23 cellular contexts compared by ENCODE assay signal in genomic region chr2:197871780-197872456, GRCh38.
DNase-seq lines count a peak whose midpoint lies in the region; ATAC-seq and TF ChIP-seq lines count a peak whose summit lies in the region.
"Had no signal": no experiment of that assay in that cellular context is flagged by ENCODE, and none has a peak within 500 bp of the region (broad histone marks: within the 10 kb centered on the region; RNA-seq: fewer than 3 reads in every experiment).

No MANE protein-coding gene starts in this region.

- no peak overlapping the region for H3K4me3 ChIP-seq in CD4-positive, alpha-beta memory T cell (ENCODE audit: low read length in 2 of 2)
- no peak overlapping the region for H3K4me3 ChIP-seq in left lung
- H3K4me3 ChIP-seq: GM23338, hepatocyte, SJSA1 had no signal

- no peaks in the 10 kb centered on the region for H3K27me3 ChIP-seq in CD4-positive, alpha-beta memory T cell (ENCODE audit: insufficient read depth, low read length)
- H3K27me3 ChIP-seq in left lung: no peaks in the 10 kb centered on the region
- H3K27me3 ChIP-seq: hepatocyte, SJSA1 had no signal

- no peak overlapping the region for H3K27ac ChIP-seq in CD4-positive, alpha-beta memory T cell (ENCODE audit: low read depth, low read length)
- no peak overlapping the region for H3K27ac ChIP-seq in left lung
- H3K27ac ChIP-seq: hepatocyte, parathyroid adenoma, SJSA1 had no signal

- H3K27me3 Mint-ChIP-seq in CD4-positive, alpha-beta memory T cell: no peaks in the 10 kb centered on the region
- H3K27me3 Mint-ChIP-seq: activated B cell treated with CpG ODN at 0.5 μM for 24 hours; activated CD4-positive, alpha-beta memory T cell treated with anti-CD3 and anti-CD28 coated beads, Interleukin-2, amount 10 ng/mL, durations not matched to agents 7 days and 5 days; activated naive CD4-positive, alpha-beta T cell treated with anti-CD3 and anti-CD28 coated beads, Interleukin-2, amount 10 ng/mL, durations not matched to agents 7 days and 5 days; naive thymus-derived CD8-positive, alpha-beta T cell; stimulated activated naive CD8-positive, alpha-beta T cell treated with anti-CD3 and anti-CD28 coated beads, Interleukin-15, amount 100 ng/mL, for 72 hours had no signal

- CTCF ChIA-PET in CD4-positive, alpha-beta memory T cell (lab: Charles Lee; ENCODE audit: partially characterized antibody): interaction anchor here (0.8 to 1.9 kb wide), 4 partner anchors 14 to 256 kb away, joined by 3 to 5 read pairs (median 3); no protein-coding TSS in a partner anchor

- no peaks in the 10 kb centered on the region for H3K36me3 ChIP-seq in CD4-positive, alpha-beta memory T cell (ENCODE audit: insufficient read depth, low read length)
- no peaks in the 10 kb centered on the region for H3K36me3 ChIP-seq in left lung
- H3K36me3 ChIP-seq: SJSA1 had no signal

- intact Hi-C loops in CD4-positive, alpha-beta memory T cell (cut with micrococcal nuclease): loop anchor here (1.0 to 5.0 kb wide), 2 partner anchors 17 to 60 kb away; no protein-coding TSS in a partner anchor
- intact Hi-C loops in left lung (cut with DNase I): no loop called here

- peaks cover 42 to 58% (median 52%) of the 10 kb centered on the region in 4 donors for H3K4me1 Mint-ChIP-seq in CD4-positive, alpha-beta memory T cell
- H3K4me1 Mint-ChIP-seq: activated B cell treated with CpG ODN at 0.5 μM for 24 hours had no signal

- ATAC-seq in left lung (peak; percentile 57), HG03095 (IDR thresholded peaks at IDR 0.05; ENCODE audit: unreplicated experiment) (no peak), GM19455 (IDR thresholded peaks at IDR 0.05; ENCODE audit: unreplicated experiment) (no peak)
- ATAC-seq: GM23338; naive thymus-derived CD8-positive, alpha-beta T cell; stimulated activated naive CD8-positive, alpha-beta T cell treated with anti-CD3 and anti-CD28 coated beads, Interleukin-15, amount 100 ng/mL, for 72 hours had no signal

- DNase-seq in CD4-positive, alpha-beta memory T cell: no peak
- DNase-seq in DMS153 treated with DMSO at 0.1 percent for 48 hours (lab: John Stamatoyannopoulos, UW; ENCODE audit: unreplicated experiment) (peak; percentile 32), NCI-H69 (lab: John Stamatoyannopoulos, UW) (peak; percentile 90), left lung (no peak), dedifferentiated amniotic fluid mesenchymal stem cell (ENCODE audit: extremely low spot score) (no peak)
- DNase-seq: activated B cell treated with CpG ODN at 0.5 μM for 24 hours; activated CD4-positive, alpha-beta memory T cell treated with anti-CD3 and anti-CD28 coated beads, Interleukin-2, amount 10 ng/mL, durations not matched to agents 7 days and 5 days; activated naive CD4-positive, alpha-beta T cell treated with anti-CD3 and anti-CD28 coated beads, Interleukin-2, amount 10 ng/mL, durations not matched to agents 7 days and 5 days; activated T-cell treated with anti-CD3 and anti-CD28 coated beads, Interleukin-2, amount 50 U/mL, for 1 hour; GF-D8; naive thymus-derived CD8-positive, alpha-beta T cell; NCI-H1694; OCI-M1; stimulated activated CD4-positive, alpha-beta T cell treated with anti-CD3 and anti-CD28 coated beads, Interleukin-1b, Interleukin-23, amount 100 ng/mL, for 48 hours; stimulated activated naive CD8-positive, alpha-beta T cell treated with anti-CD3 and anti-CD28 coated beads, Interleukin-15, amount 100 ng/mL, for 72 hours had no signal

- POLR2A ChIA-PET in CD4-positive, alpha-beta memory T cell (lab: Charles Lee; ENCODE audit: partially characterized antibody): interaction anchor here (1.0 to 1.5 kb wide), 3 partner anchors 20 to 125 kb away, joined by 3 read pairs; no protein-coding TSS in a partner anchor

- H3K4me3 Mint-ChIP-seq in CD4-positive, alpha-beta memory T cell: peak overlapping the region in 3 of 8 donors; percentile 5 to 45 (median 8)
- H3K4me3 Mint-ChIP-seq: activated B cell treated with CpG ODN at 0.5 μM for 24 hours; activated CD4-positive, alpha-beta memory T cell treated with anti-CD3 and anti-CD28 coated beads, Interleukin-2, amount 10 ng/mL, durations not matched to agents 7 days and 5 days; activated naive CD4-positive, alpha-beta T cell treated with anti-CD3 and anti-CD28 coated beads, Interleukin-2, amount 10 ng/mL, durations not matched to agents 7 days and 5 days; GM23338; stimulated activated naive CD8-positive, alpha-beta T cell treated with anti-CD3 and anti-CD28 coated beads, Interleukin-15, amount 100 ng/mL, for 72 hours; T-helper 2 cell treated with Interferon-gamma antibody and Interleukin-4, amounts not matched to agents 5 μg/mL and 100 μg/mL, for 36 hours; type B pancreatic cell had no signal

- peak overlapping the region in 6 of 7 donors; percentile 38 to 94 (median 70) for H3K27ac Mint-ChIP-seq in CD4-positive, alpha-beta memory T cell
- H3K27ac Mint-ChIP-seq: activated B cell treated with CpG ODN at 0.5 μM for 24 hours; activated CD4-positive, alpha-beta memory T cell treated with anti-CD3 and anti-CD28 coated beads, Interleukin-2, amount 10 ng/mL, durations not matched to agents 7 days and 5 days; activated naive CD4-positive, alpha-beta T cell treated with anti-CD3 and anti-CD28 coated beads, Interleukin-2, amount 10 ng/mL, durations not matched to agents 7 days and 5 days; GM23338; stimulated activated naive CD8-positive, alpha-beta T cell treated with anti-CD3 and anti-CD28 coated beads, Interleukin-15, amount 100 ng/mL, for 72 hours; T-helper 2 cell treated with Interferon-gamma antibody and Interleukin-4, amounts not matched to agents 5 μg/mL and 100 μg/mL, for 36 hours; type B pancreatic cell had no signal

- H3K9me3 Mint-ChIP-seq in CD4-positive, alpha-beta memory T cell: no peaks in the 10 kb centered on the region
- H3K9me3 Mint-ChIP-seq: activated B cell treated with CpG ODN at 0.5 μM for 24 hours; activated CD4-positive, alpha-beta memory T cell treated with anti-CD3 and anti-CD28 coated beads, Interleukin-2, amount 10 ng/mL, durations not matched to agents 7 days and 5 days; activated naive CD4-positive, alpha-beta T cell treated with anti-CD3 and anti-CD28 coated beads, Interleukin-2, amount 10 ng/mL, durations not matched to agents 7 days and 5 days; GM23338; naive thymus-derived CD8-positive, alpha-beta T cell; stimulated activated naive CD8-positive, alpha-beta T cell treated with anti-CD3 and anti-CD28 coated beads, Interleukin-15, amount 100 ng/mL, for 72 hours; T-helper 2 cell treated with Interferon-gamma antibody and Interleukin-4, amounts not matched to agents 5 μg/mL and 100 μg/mL, for 36 hours; type B pancreatic cell had no signal

- TF ChIP-seq CTCF in left lung (IDR thresholded peaks at IDR 0.05): no peak

- no peaks in the 10 kb centered on the region for H3K9me3 ChIP-seq in CD4-positive, alpha-beta memory T cell (ENCODE audit: control insufficient read depth in 1 of 2, low read length in 2 of 2)
- H3K9me3 ChIP-seq in left lung: no peaks in the 10 kb centered on the region
- H3K9me3 ChIP-seq: SJSA1 had no signal

- H3K36me3 Mint-ChIP-seq in CD4-positive, alpha-beta memory T cell: no peaks in the 10 kb centered on the region
- H3K36me3 Mint-ChIP-seq: activated naive CD4-positive, alpha-beta T cell treated with anti-CD3 and anti-CD28 coated beads, Interleukin-2, amount 10 ng/mL, durations not matched to agents 7 days and 5 days; type B pancreatic cell had no signal

- peaks cover 57% of the 10 kb centered on the region for H3K4me1 ChIP-seq in CD4-positive, alpha-beta memory T cell (ENCODE audit: insufficient read depth, low read length)
- H3K4me1 ChIP-seq in left lung: no peaks in the 10 kb centered on the region
- H3K4me1 ChIP-seq: SJSA1 had no signal

Comparison
In these comparisons a context has a peak if more than half of its experiments do, and no peak if none do; other contexts are left out.
1. DNase-seq: peak in DMS153 treated with DMSO at 0.1 percent for 48 hours (single experiment) and NCI-H69 (single experiment); none in CD4-positive, alpha-beta memory T cell (0 of 5), left lung (0 of 2) and dedifferentiated amniotic fluid mesenchymal stem cell (single experiment).